1 cellular context compared by ENCODE assay signal in genomic region chr19:13731147-13731964, GRCh38.
TF ChIP-seq lines count a peak whose summit lies in the region.

No MANE protein-coding gene starts in this region.

TF ChIP-seq in HepG2, 621 proteins besides CTCF, POLR2A, EP300 and RAD21 (continued from another document and continues in another):
- TF ChIP-seq BCL3 (CRISPR knock-in tag; IDR thresholded peaks at IDR 0.05), result no peak
- TF ChIP-seq FOXK1 (CRISPR knock-in tag; IDR thresholded peaks at IDR 0.05; ENCODE audit: borderline replicate concordance, low read depth), result peak; percentile 76; the same call in 1 of the 2 replicates
- 0 out of 2 replicates have a peak, but pooled peaks have one; percentile 21 for TF ChIP-seq TFE3 (CRISPR knock-in tag; IDR thresholded peaks at IDR 0.05)
- TF ChIP-seq ZNF432 (CRISPR knock-in tag; IDR thresholded peaks at IDR 0.05; ENCODE audit: borderline replicate concordance), result no peak
- no peak for TF ChIP-seq KDM3A (CRISPR knock-in tag; IDR thresholded peaks at IDR 0.05; ENCODE audit: low read depth)
- no peak; the same call in 1 of the 2 replicates for TF ChIP-seq ZNF331 (CRISPR knock-in tag; IDR thresholded peaks at IDR 0.05)
- TF ChIP-seq, protein P1, sequence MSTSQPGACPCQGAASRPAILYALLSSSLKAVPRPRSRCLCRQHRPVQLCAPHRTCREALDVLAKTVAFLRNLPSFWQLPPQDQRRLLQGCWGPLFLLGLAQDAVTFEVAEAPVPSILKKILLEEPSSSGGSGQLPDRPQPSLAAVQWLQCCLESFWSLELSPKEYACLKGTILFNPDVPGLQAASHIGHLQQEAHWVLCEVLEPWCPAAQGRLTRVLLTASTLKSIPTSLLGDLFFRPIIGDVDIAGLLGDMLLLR (CRISPR knock-in tag; IDR thresholded peaks at IDR 0.05), result no peak
- no peak for TF ChIP-seq THYN1 (CRISPR knock-in tag; IDR thresholded peaks at IDR 0.05; ENCODE audit: borderline replicate concordance, low read depth)
- TF ChIP-seq, protein P2, sequence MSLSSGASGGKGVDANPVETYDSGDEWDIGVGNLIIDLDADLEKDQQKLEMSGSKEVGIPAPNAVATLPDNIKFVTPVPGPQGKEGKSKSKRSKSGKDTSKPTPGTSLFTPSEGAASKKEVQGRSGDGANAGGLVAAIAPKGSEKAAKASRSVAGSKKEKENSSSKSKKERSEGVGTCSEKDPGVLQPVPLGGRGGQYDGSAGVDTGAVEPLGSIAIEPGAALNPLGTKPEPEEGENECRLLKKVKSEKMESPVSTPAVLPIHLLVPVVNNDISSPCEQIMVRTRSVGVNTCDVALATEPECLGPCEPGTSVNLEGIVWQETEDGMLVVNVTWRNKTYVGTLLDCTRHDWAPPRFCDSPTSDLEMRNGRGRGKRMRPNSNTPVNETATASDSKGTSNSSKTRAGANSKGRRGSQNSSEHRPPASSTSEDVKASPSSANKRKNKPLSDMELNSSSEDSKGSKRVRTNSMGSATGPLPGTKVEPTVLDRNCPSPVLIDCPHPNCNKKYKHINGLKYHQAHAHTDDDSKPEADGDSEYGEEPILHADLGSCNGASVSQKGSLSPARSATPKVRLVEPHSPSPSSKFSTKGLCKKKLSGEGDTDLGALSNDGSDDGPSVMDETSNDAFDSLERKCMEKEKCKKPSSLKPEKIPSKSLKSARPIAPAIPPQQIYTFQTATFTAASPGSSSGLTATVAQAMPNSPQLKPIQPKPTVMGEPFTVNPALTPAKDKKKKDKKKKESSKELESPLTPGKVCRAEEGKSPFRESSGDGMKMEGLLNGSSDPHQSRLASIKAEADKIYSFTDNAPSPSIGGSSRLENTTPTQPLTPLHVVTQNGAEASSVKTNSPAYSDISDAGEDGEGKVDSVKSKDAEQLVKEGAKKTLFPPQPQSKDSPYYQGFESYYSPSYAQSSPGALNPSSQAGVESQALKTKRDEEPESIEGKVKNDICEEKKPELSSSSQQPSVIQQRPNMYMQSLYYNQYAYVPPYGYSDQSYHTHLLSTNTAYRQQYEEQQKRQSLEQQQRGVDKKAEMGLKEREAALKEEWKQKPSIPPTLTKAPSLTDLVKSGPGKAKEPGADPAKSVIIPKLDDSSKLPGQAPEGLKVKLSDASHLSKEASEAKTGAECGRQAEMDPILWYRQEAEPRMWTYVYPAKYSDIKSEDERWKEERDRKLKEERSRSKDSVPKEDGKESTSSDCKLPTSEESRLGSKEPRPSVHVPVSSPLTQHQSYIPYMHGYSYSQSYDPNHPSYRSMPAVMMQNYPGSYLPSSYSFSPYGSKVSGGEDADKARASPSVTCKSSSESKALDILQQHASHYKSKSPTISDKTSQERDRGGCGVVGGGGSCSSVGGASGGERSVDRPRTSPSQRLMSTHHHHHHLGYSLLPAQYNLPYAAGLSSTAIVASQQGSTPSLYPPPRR (CRISPR knock-in tag; IDR thresholded peaks at IDR 0.05; ENCODE audit: borderline replicate concordance), result no peak
- peak; percentile 88 for TF ChIP-seq ZNF501 (CRISPR knock-in tag; IDR thresholded peaks at IDR 0.05)
- TF ChIP-seq, protein P3, sequence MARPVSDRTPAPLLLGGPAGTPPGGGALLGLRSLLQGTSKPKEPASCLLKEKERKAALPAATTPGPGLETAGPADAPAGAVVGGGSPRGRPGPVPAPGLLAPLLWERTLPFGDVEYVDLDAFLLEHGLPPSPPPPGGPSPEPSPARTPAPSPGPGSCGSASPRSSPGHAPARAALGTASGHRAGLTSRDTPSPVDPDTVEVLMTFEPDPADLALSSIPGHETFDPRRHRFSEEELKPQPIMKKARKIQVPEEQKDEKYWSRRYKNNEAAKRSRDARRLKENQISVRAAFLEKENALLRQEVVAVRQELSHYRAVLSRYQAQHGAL (CRISPR knock-in tag; IDR thresholded peaks at IDR 0.05; ENCODE audit: not compliant biosample characterization), result no peak
- no peak for TF ChIP-seq MLLT10 (CRISPR knock-in tag; IDR thresholded peaks at IDR 0.05)
- TF ChIP-seq ISL2 (CRISPR knock-in tag; IDR thresholded peaks at IDR 0.05), result peak; percentile 43; the same call in 1 of the 2 replicates
- no peak for TF ChIP-seq ZNF577 (CRISPR knock-in tag; IDR thresholded peaks at IDR 0.05; ENCODE audit: borderline replicate concordance, low read depth)
- no peak; the same call in 1 of the 2 replicates for TF ChIP-seq SP5 (CRISPR knock-in tag; IDR thresholded peaks at IDR 0.05; ENCODE audit: borderline replicate concordance, low read depth)
- TF ChIP-seq BCL6 (CRISPR knock-in tag; IDR thresholded peaks at IDR 0.05), result peak; percentile 63
- TF ChIP-seq ZFX (CRISPR knock-in tag; IDR thresholded peaks at IDR 0.05; ENCODE audit: low read depth), result peak; percentile 74
- no peak for TF ChIP-seq ZNF800 (CRISPR knock-in tag; IDR thresholded peaks at IDR 0.05)
- no peak for TF ChIP-seq ZNF441 (CRISPR knock-in tag; IDR thresholded peaks at IDR 0.05; ENCODE audit: borderline replicate concordance)
- TF ChIP-seq DRAP1 (CRISPR knock-in tag; IDR thresholded peaks at IDR 0.05), result peak; percentile 72
- 0 out of 2 replicates have a peak, but pooled peaks have one; percentile 25 for TF ChIP-seq ZNF768 (CRISPR knock-in tag; IDR thresholded peaks at IDR 0.05)
- no peak for TF ChIP-seq ZSCAN22 (CRISPR knock-in tag; IDR thresholded peaks at IDR 0.05)
- TF ChIP-seq ZNF749 (CRISPR knock-in tag; IDR thresholded peaks at IDR 0.05; ENCODE audit: borderline replicate concordance), result no peak
- TF ChIP-seq, protein P4, sequence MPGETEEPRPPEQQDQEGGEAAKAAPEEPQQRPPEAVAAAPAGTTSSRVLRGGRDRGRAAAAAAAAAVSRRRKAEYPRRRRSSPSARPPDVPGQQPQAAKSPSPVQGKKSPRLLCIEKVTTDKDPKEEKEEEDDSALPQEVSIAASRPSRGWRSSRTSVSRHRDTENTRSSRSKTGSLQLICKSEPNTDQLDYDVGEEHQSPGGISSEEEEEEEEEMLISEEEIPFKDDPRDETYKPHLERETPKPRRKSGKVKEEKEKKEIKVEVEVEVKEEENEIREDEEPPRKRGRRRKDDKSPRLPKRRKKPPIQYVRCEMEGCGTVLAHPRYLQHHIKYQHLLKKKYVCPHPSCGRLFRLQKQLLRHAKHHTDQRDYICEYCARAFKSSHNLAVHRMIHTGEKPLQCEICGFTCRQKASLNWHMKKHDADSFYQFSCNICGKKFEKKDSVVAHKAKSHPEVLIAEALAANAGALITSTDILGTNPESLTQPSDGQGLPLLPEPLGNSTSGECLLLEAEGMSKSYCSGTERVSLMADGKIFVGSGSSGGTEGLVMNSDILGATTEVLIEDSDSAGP (CRISPR knock-in tag; IDR thresholded peaks at IDR 0.05; ENCODE audit: borderline replicate concordance), result peak; percentile 39; the same call in 1 of the 2 replicates
- no peak for TF ChIP-seq RBAK (CRISPR knock-in tag; IDR thresholded peaks at IDR 0.05)
- TF ChIP-seq, protein P5, sequence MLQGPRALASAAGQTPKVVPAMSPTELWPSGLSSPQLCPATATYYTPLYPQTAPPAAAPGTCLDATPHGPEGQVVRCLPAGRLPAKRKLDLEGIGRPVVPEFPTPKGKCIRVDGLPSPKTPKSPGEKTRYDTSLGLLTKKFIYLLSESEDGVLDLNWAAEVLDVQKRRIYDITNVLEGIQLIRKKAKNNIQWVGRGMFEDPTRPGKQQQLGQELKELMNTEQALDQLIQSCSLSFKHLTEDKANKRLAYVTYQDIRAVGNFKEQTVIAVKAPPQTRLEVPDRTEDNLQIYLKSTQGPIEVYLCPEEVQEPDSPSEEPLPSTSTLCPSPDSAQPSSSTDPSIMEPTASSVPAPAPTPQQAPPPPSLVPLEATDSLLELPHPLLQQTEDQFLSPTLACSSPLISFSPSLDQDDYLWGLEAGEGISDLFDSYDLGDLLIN (CRISPR knock-in tag; IDR thresholded peaks at IDR 0.05; ENCODE audit: borderline replicate concordance), result no peak
- no peak for TF ChIP-seq HNRNPUL1 (IDR thresholded peaks at IDR 0.05; ENCODE audit: low read depth, low read length)
- TF ChIP-seq ZNF564 (CRISPR knock-in tag; IDR thresholded peaks at IDR 0.05), result no peak
- no peak for TF ChIP-seq ZNF44 (CRISPR knock-in tag; IDR thresholded peaks at IDR 0.05)
- TF ChIP-seq PRMT3 (CRISPR knock-in tag; IDR thresholded peaks at IDR 0.05; ENCODE audit: borderline replicate concordance, low read depth), result no peak
- TF ChIP-seq NFYB (CRISPR knock-in tag; IDR thresholded peaks at IDR 0.05), result no peak
- TF ChIP-seq GPN1 (CRISPR knock-in tag; IDR thresholded peaks at IDR 0.05; ENCODE audit: borderline replicate concordance), result no peak
- TF ChIP-seq ATF1 (CRISPR knock-in tag; IDR thresholded peaks at IDR 0.05), result no peak
- no peak for TF ChIP-seq CHD2 (IDR thresholded peaks at IDR 0.05; ENCODE audit: low read depth, low read length)
- TF ChIP-seq CENPT (CRISPR knock-in tag; IDR thresholded peaks at IDR 0.05; ENCODE audit: low read depth), result no peak
- TF ChIP-seq ZNF614 (CRISPR knock-in tag; IDR thresholded peaks at IDR 0.05; ENCODE audit: borderline replicate concordance), result peak; percentile 81; the same call in 1 of the 2 replicates
- peak; percentile 51; the same call in 1 of the 2 replicates for TF ChIP-seq HOXA5 (CRISPR knock-in tag; IDR thresholded peaks at IDR 0.05)
- TF ChIP-seq EZH2 (conservative IDR thresholded peaks at IDR 0.05; ENCODE audit: low read depth, low read length), result no peak
- TF ChIP-seq, protein P6, sequence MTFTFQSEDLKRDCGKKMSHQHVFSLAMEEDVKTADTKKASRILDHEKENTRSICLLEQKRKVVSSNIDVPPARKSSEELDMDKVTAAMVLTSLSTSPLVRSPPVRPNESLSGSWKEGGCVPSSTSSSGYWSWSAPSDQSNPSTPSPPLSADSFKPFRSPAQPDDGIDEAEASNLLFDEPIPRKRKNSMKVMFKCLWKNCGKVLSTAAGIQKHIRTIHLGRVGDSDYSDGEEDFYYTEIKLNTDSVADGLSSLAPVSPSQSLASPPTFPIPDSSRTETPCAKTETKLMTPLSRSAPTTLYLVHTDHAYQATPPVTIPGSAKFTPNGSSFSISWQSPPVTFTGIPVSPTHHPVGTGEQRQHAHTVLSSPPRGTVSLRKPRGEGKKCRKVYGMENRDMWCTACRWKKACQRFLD (CRISPR knock-in tag; IDR thresholded peaks at IDR 0.05; ENCODE audit: borderline replicate concordance), result peak; percentile 40; the same call in 1 of the 2 replicates
- TF ChIP-seq TSC22D2 (CRISPR knock-in tag; IDR thresholded peaks at IDR 0.05; ENCODE audit: borderline replicate concordance), result 0 out of 2 replicates have a peak, but pooled peaks have one; percentile 27
- no peak for TF ChIP-seq ZNF274 (CRISPR knock-in tag; IDR thresholded peaks at IDR 0.05)
- TF ChIP-seq ZNF430 (CRISPR knock-in tag; IDR thresholded peaks at IDR 0.05), result no peak
- no peak for TF ChIP-seq ZNF24 (IDR thresholded peaks at IDR 0.05)
- TF ChIP-seq, protein P7, sequence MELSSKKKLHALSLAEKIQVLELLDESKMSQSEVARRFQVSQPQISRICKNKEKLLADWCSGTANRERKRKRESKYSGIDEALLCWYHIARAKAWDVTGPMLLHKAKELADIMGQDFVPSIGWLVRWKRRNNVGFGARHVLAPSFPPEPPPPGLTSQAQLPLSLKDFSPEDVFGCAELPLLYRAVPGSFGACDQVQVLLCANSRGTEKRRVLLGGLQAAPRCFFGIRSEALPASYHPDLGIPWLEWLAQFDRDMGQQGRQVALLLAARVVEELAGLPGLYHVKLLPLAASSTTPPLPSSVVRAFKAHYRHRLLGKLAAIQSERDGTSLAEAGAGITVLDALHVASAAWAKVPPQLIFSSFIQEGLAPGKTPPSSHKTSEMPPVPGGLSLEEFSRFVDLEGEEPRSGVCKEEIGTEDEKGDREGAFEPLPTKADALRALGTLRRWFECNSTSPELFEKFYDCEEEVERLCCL (CRISPR knock-in tag; IDR thresholded peaks at IDR 0.05; ENCODE audit: borderline replicate concordance), result no peak
